ENCODE assay signal across 8 cellular contexts in the genomic region with DNA sequence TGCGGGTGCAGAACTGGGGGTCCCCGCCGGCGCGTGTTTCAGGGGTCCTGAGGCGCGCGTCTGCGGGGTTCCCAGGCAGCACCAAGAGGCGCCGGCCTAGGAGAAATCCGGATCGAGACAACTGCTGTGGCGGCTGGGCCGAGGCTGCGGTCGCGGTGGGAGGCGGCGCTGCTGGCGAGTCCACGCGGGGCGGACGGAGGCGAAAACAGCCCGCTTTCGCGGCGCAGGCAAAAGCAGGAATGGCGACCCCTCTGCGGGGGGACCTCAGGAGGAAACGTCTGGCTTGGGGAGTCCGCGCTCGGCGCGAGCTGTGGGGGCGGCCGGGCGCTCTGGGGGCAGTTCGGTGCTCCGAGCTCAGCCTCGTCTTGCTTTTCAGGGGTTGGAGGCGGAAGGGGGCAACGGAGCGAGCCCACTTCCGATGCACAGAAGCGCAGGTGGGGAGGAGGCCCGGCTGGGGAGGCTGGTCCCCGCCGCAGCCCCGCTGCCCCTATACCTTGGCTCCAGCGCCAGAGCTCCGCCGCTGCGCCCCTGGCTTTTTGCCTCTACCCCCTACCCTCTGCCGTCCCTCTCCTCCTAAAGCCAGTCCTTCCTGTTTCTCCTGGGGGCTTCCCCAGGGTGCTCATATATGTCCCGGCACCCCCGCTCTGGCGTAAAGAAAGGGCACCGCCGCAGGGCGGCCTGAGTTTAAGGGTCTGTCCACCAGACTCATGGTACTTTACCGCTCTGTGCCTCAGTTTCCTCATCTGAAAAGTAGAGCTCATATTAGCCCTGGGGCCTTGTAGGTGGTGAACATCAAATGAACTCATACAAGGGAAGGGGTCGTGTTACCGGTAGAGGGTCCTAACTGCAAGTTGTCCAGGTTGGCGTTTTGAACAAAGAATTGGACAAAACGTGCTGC.
DNase-seq lines count a peak whose midpoint lies in the region; ATAC-seq and TF ChIP-seq lines count a peak whose summit lies in the region.

No MANE protein-coding gene starts in this region.

- peaks cover 43% of the 10 kb centered on the region for H3K27me3 Mint-ChIP-seq in nephron (ENCODE audit: low read depth)

- H4K20me1 ChIP-seq in MM.1S (ENCODE audit: insufficient read depth, low read length), result no peaks in the 10 kb centered on the region

- H3K4me2 ChIP-seq in MM.1S (ENCODE audit: low read depth, low read length), result peak overlapping the region; percentile 95

- peak overlapping the region; percentile 92 for H2AFZ ChIP-seq in MM.1S (ENCODE audit: low read length)

- peak overlapping the region; percentile 74 to 89 (median 84) for H3K4me3 Mint-ChIP-seq in nephron

- TF ChIP-seq CTCF in MM.1S (IDR thresholded peaks at IDR 0.05; ENCODE audit: low read length) (no peak), fibroblast of pulmonary artery (IDR thresholded peaks at IDR 0.05; ENCODE audit: low read length, missing control alignments) (no peak), nephron (IDR thresholded peaks at IDR 0.05; ENCODE audit: unreplicated experiment in 3 of 3) (no peak)

- H3K9me3 ChIP-seq in MM.1S (replicated peaks; ENCODE audit: insufficient read depth, low read length), result no peaks in the 10 kb centered on the region

- peak overlapping the region in 2 of 3 experiments; percentile 35 to 43 for H3K27ac Mint-ChIP-seq in nephron

- no peaks in the 10 kb centered on the region for H3K36me3 ChIP-seq in MM.1S (replicated peaks; ENCODE audit: insufficient read depth, low read length)

- H3K79me2 ChIP-seq in MM.1S (ENCODE audit: low read length), result no peaks in the 10 kb centered on the region

- H3K4me1 ChIP-seq in MM.1S (ENCODE audit: low read length), result 0 out of 2 replicates have a peak, but pooled peaks cover 4% of the 10 kb centered on the region

- no peaks in the 10 kb centered on the region for H3K36me3 Mint-ChIP-seq in nephron (ENCODE audit: low read depth)

- peak overlapping the region; percentile 44; the same call in 1 of the 2 replicates for H3K9ac ChIP-seq in MM.1S (ENCODE audit: low read length)

- H3K4me3 ChIP-seq in MM.1S (ENCODE audit: low read length) (peak overlapping the region; percentile 85), fibroblast of pulmonary artery (replicated peaks; ENCODE audit: low read depth, low read length) (peak overlapping the region; percentile 56)

- peaks cover 3% of the 10 kb centered on the region for H3K9me3 Mint-ChIP-seq in nephron

- H3K27ac ChIP-seq in MM.1S (ENCODE audit: low read length), result no peak overlapping the region

- H3K4me1 Mint-ChIP-seq in nephron, result peaks cover 4% of the 10 kb centered on the region

- H3F3A ChIP-seq in MM.1S (ENCODE audit: insufficient read depth, low read length), result 0 out of 2 replicates have a peak, but pooled peaks cover 5% of the 10 kb centered on the region

- no peak for ATAC-seq in GM18870 (IDR thresholded peaks at IDR 0.05; ENCODE audit: unreplicated experiment)
- ATAC-seq in HG03135 (IDR thresholded peaks at IDR 0.05; ENCODE audit: unreplicated experiment), result no peak

- no peaks in the 10 kb centered on the region for H3K9me2 ChIP-seq in MM.1S (replicated peaks; ENCODE audit: insufficient read depth, low read length)

- peaks cover 15% of the 10 kb centered on the region for H3K27me3 ChIP-seq in MM.1S (replicated peaks; ENCODE audit: insufficient read depth, low read length)

- DNase-seq in AG20443 (ENCODE audit: low spot score) (peak; percentile 77), GM19238 (ENCODE audit: insufficient read length, low spot score) (peak; percentile 48), MM.1S (peak; percentile 14), fibroblast of pulmonary artery (ENCODE audit: low read depth) (peak; percentile 17)
- DNase-seq in activated T-cell treated with anti-CD3 and anti-CD28 coated beads, Interleukin-2, amount 50 U/mL, for 48 hours, result peak; percentile 60 to 64

Comparison
In these comparisons a context has a peak if more than half of its experiments do, and no peak if none do; other contexts are left out.
1. DNase-seq: peak in every context shown above with its lines; median percentile 77 in AG20443; 62 in activated T-cell treated with anti-CD3 and anti-CD28 coated beads, Interleukin-2, amount 50 U/mL, for 48 hours; 48 in GM19238; 17 in fibroblast of pulmonary artery; 14 in MM.1S.